ENCODE assay signal across 17 cellular contexts in the genomic region with DNA sequence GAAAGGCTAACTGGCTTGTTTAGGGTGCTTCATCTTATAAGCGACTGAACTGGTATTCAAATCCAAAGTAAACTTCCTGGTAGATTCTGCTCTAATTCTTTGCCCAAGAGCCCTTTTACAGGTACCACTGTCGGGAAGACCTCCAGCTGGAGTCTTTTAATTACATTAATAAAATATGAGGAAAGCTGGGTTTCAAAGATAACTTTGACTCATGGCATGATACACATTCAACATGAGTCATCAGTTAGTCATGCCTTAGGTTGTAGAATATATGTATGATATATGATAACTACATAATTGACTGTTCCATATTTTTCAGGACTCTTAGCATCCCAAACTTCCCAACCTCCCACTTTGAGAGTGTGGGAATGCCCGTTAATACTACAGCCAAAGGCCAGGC. TPM values are rescaled to one million over a fixed set of nuclear protein-coding genes. Genes with fewer than 3 reads are reported as not detected.
DNase-seq lines count a peak whose midpoint lies in the region; ATAC-seq and TF ChIP-seq lines count a peak whose summit lies in the region.
"Had no signal": no experiment of that assay in that cellular context is flagged by ENCODE, and none has a peak within 500 bp of the region (broad histone marks: within the 10 kb centered on the region; RNA-seq: fewer than 3 reads in every experiment).

No MANE protein-coding gene starts in this region.

- H3K36me3 Mint-ChIP-seq in activated T-cell treated with anti-CD3 and anti-CD28 coated beads, Interleukin-2, amount 50 U/mL, for 4 hours (ENCODE audit: insufficient read depth): peaks cover 57% of the 10 kb centered on the region
- H3K36me3 Mint-ChIP-seq in stimulated activated effector memory CD8-positive, alpha-beta T cell treated with anti-CD3 and anti-CD28 coated beads, Interleukin-12 subunit alpha, Interleukin-12 subunit beta, amount 100 ng/mL, for 72 hours: peaks cover 100% of the 10 kb centered on the region

- no peak for DNase-seq in activated T-cell treated with anti-CD3 and anti-CD28 coated beads, Interleukin-2, amount 50 U/mL, for 4 hours
- no peak for DNase-seq in activated T-cell treated with anti-CD3 and anti-CD28 coated beads, Interleukin-2, amount 50 U/mL, for 1 hour
- peak; percentile 27 for DNase-seq in OCI-M1 (lab: John Stamatoyannopoulos, UW)
- DNase-seq in choroid plexus epithelial cell (ENCODE audit: low read depth): peak; percentile 35
- no peak for DNase-seq in stimulated activated effector memory CD8-positive, alpha-beta T cell treated with anti-CD3 and anti-CD28 coated beads, Interleukin-12 subunit alpha, Interleukin-12 subunit beta, amount 100 ng/mL, for 72 hours (ENCODE audit: low spot score in 2 of 2)
- DNase-seq in midbrain (lab: John Stamatoyannopoulos, UW): no peak
- DNase-seq in ureter (ENCODE audit: low spot score): no peak
- DNase-seq: activated CD4-positive, alpha-beta T cell treated with anti-CD3 and anti-CD28 coated beads, Interleukin-2, amount 10 ng/mL, durations not matched to agents 7 days and 5 days; activated gamma-delta T cell treated with Interleukin-2 at 50 U/mL for 16 hours; GOT3; left cardiac atrium; NCI-H2081 treated with DMSO at 0.1 percent for 48 hours; upper lobe of right lung had no signal

- H3K27ac Mint-ChIP-seq in stimulated activated effector memory CD8-positive, alpha-beta T cell treated with anti-CD3 and anti-CD28 coated beads, Interleukin-12 subunit alpha, Interleukin-12 subunit beta, amount 100 ng/mL, for 72 hours: no peak overlapping the region
- H3K27ac Mint-ChIP-seq: activated CD4-positive, alpha-beta T cell treated with anti-CD3 and anti-CD28 coated beads, Interleukin-2, amount 10 ng/mL, durations not matched to agents 7 days and 5 days had no signal

- no peaks in the 10 kb centered on the region for H3K9me3 Mint-ChIP-seq in activated T-cell treated with anti-CD3 and anti-CD28 coated beads, Interleukin-2, amount 50 U/mL, for 4 hours
- H3K9me3 Mint-ChIP-seq in stimulated activated effector memory CD8-positive, alpha-beta T cell treated with anti-CD3 and anti-CD28 coated beads, Interleukin-12 subunit alpha, Interleukin-12 subunit beta, amount 100 ng/mL, for 72 hours: no peaks in the 10 kb centered on the region
- H3K9me3 Mint-ChIP-seq: activated CD4-positive, alpha-beta T cell treated with anti-CD3 and anti-CD28 coated beads, Interleukin-2, amount 10 ng/mL, durations not matched to agents 7 days and 5 days; neural crest cell had no signal

- no peak for TF ChIP-seq CTCF in choroid plexus epithelial cell (conservative IDR thresholded peaks at IDR 0.05; ENCODE audit: low read depth, low read length)

- H3K4me3 Mint-ChIP-seq in activated T-cell treated with anti-CD3 and anti-CD28 coated beads, Interleukin-2, amount 50 U/mL, for 4 hours: no peak overlapping the region
- no peak overlapping the region for H3K4me3 Mint-ChIP-seq in stimulated activated effector memory CD8-positive, alpha-beta T cell treated with anti-CD3 and anti-CD28 coated beads, Interleukin-12 subunit alpha, Interleukin-12 subunit beta, amount 100 ng/mL, for 72 hours
- H3K4me3 Mint-ChIP-seq: activated CD4-positive, alpha-beta T cell treated with anti-CD3 and anti-CD28 coated beads, Interleukin-2, amount 10 ng/mL, durations not matched to agents 7 days and 5 days; neural crest cell had no signal

- ATAC-seq in activated T-cell treated with anti-CD3 and anti-CD28 coated beads, Interleukin-2, amount 50 U/mL, for 4 hours: peak; percentile 66 to 83
- peak; percentile 82 for ATAC-seq in stimulated activated effector memory CD8-positive, alpha-beta T cell treated with anti-CD3 and anti-CD28 coated beads, Interleukin-12 subunit alpha, Interleukin-12 subunit beta, amount 100 ng/mL, for 72 hours
- ATAC-seq in GM19035 (IDR thresholded peaks at IDR 0.05; ENCODE audit: unreplicated experiment): no peak
- ATAC-seq: gastroesophageal sphincter, left cardiac atrium, upper lobe of right lung had no signal

- peaks cover 28% of the 10 kb centered on the region for H3K4me1 Mint-ChIP-seq in activated T-cell treated with anti-CD3 and anti-CD28 coated beads, Interleukin-2, amount 50 U/mL, for 4 hours (ENCODE audit: low read depth)
- H3K4me1 Mint-ChIP-seq in stimulated activated effector memory CD8-positive, alpha-beta T cell treated with anti-CD3 and anti-CD28 coated beads, Interleukin-12 subunit alpha, Interleukin-12 subunit beta, amount 100 ng/mL, for 72 hours: peaks cover 35% of the 10 kb centered on the region
- H3K4me1 Mint-ChIP-seq: neural crest cell had no signal

- no peak overlapping the region for H3K4me3 ChIP-seq in choroid plexus epithelial cell (ENCODE audit: low read depth, low read length)
- H3K4me3 ChIP-seq: gastroesophageal sphincter, smooth muscle cell, upper lobe of right lung had no signal

- H3K27me3 Mint-ChIP-seq in activated T-cell treated with anti-CD3 and anti-CD28 coated beads, Interleukin-2, amount 50 U/mL, for 4 hours (ENCODE audit: low read depth): no peaks in the 10 kb centered on the region
- H3K27me3 Mint-ChIP-seq: activated CD4-positive, alpha-beta T cell treated with anti-CD3 and anti-CD28 coated beads, Interleukin-2, amount 10 ng/mL, durations not matched to agents 7 days and 5 days had no signal

RNA-seq across cellular contexts. Expression of gene ZCCHC2, which starts 32.3 kb away (rescaled TPM):
- 10 to 100 TPM; 31.9 to 39.5 (median 35.7) TPM for total RNA-seq in activated T-cell treated with anti-CD3 and anti-CD28 coated beads, Interleukin-2, amount 50 U/mL, for 4 hours
- total RNA-seq in ureter: 36.8 TPM

Comparison
In these comparisons a context has a peak if more than half of its experiments do, and no peak if none do; other contexts are left out.
1. DNase-seq: peak in OCI-M1 (single experiment) and choroid plexus epithelial cell (single experiment); none in activated T-cell treated with anti-CD3 and anti-CD28 coated beads, Interleukin-2, amount 50 U/mL, for 4 hours (single experiment), activated T-cell treated with anti-CD3 and anti-CD28 coated beads, Interleukin-2, amount 50 U/mL, for 1 hour (single experiment), stimulated activated effector memory CD8-positive, alpha-beta T cell treated with anti-CD3 and anti-CD28 coated beads, Interleukin-12 subunit alpha, Interleukin-12 subunit beta, amount 100 ng/mL, for 72 hours (0 of 2), midbrain (single experiment) and ureter (single experiment).